In the genomic region with DNA sequence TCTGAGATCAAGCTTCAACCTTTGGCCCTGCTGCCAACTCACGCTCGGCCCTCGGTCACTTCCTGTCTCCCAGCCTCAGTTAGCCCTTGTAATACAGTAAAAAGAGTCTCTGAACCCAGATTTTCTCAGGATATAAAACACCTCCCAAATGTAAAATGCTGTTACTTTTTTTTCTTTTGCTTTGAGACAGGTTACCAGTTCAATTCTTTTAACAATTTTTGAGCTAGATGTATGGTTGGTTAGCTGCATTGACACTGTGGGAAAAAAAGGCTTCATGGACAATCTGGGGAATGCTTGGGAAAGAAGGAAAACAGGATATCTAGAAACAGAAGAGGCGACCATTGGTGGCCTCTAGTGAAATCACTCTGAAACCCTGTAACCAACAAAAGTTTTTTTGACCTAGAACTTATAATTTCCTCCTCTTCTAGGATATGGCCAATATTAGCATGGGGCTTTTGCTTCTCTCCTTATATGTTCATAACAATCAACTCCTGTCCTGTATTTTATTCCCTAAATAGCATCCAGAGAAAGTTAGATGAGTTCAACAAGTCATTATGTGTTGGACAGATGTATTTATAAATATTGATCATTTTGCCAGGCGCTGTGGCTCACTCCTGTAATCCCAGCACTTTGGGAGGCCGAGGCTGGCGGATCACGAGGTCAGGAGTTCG, we compare ENCODE assay signal across 8 cellular contexts. TPM values are rescaled to one million over a fixed set of nuclear protein-coding genes. Genes with fewer than 3 reads are reported as not detected.
DNase-seq lines count a peak whose midpoint lies in the region; ATAC-seq and TF ChIP-seq lines count a peak whose summit lies in the region.

No MANE protein-coding gene starts in this region.

- no peak for TF ChIP-seq RAD21 in Ishikawa (IDR thresholded peaks at IDR 0.05; ENCODE audit: low read depth)

- H3K27ac Mint-ChIP-seq in chondrocyte (ENCODE audit: unreplicated experiment): peak overlapping the region; percentile 98
- H3K27ac Mint-ChIP-seq in naive thymus-derived CD4-positive, alpha-beta T cell: peak overlapping the region in 6 of 9 donors; percentile 76 to 94 (median 92)

- no peak for TF ChIP-seq EP300 in Ishikawa (IDR thresholded peaks at IDR 0.05; ENCODE audit: borderline replicate concordance)

- CTCF ChIA-PET in naive thymus-derived CD4-positive, alpha-beta T cell (lab: Charles Lee): interaction anchor here (1.5 kb wide), 1 partner anchor 11 kb away, joined by 3 read pairs; no protein-coding TSS in a partner anchor

- H3K36me3 ChIP-seq in BLaER1: peaks cover 4% of the 10 kb centered on the region; the same call in 1 of the 2 replicates
- H3K36me3 ChIP-seq in naive thymus-derived CD4-positive, alpha-beta T cell (ENCODE audit: control insufficient read depth in 2 of 3, insufficient read depth in 3 of 3, low read length in 3 of 3): peaks cover 0 to 3% (median 0%) of the 10 kb centered on the region in 3 experiments

- POLR2A ChIA-PET in naive thymus-derived CD4-positive, alpha-beta T cell (lab: Charles Lee): interaction anchor here (1.6 to 3.4 kb wide), 2 partner anchors 18 to 21 kb away, joined by 14 to 35 read pairs; a partner anchor contains a TSS

- no peaks in the 10 kb centered on the region for H3K9me3 ChIP-seq in BLaER1
- no peaks in the 10 kb centered on the region for H3K9me3 ChIP-seq in naive thymus-derived CD4-positive, alpha-beta T cell (ENCODE audit: control insufficient read depth in 2 of 3, low read length in 3 of 3)

- H3K4me1 ChIP-seq in BLaER1: peaks cover 44% of the 10 kb centered on the region
- peaks cover 6 to 16% of the 10 kb centered on the region in 2 donors for H3K4me1 ChIP-seq in naive thymus-derived CD4-positive, alpha-beta T cell (ENCODE audit: control insufficient read depth in 2 of 2, insufficient read depth in 2 of 2, low read length in 2 of 2)

- no peaks in the 10 kb centered on the region for H3K9me3 Mint-ChIP-seq in chondrocyte (ENCODE audit: low read depth)
- H3K9me3 Mint-ChIP-seq in naive thymus-derived CD4-positive, alpha-beta T cell: no peaks in the 10 kb centered on the region

- no peak for TF ChIP-seq CTCF in chondrocyte (IDR thresholded peaks at IDR 0.05)

- H3K36me3 Mint-ChIP-seq in chondrocyte (ENCODE audit: low read depth): no peaks in the 10 kb centered on the region
- H3K36me3 Mint-ChIP-seq in naive thymus-derived CD4-positive, alpha-beta T cell: peaks cover 0 to 10% (median 0%) of the 10 kb centered on the region in 5 donors

- H3K4me1 Mint-ChIP-seq in chondrocyte (ENCODE audit: low read depth): peaks cover 29% of the 10 kb centered on the region
- H3K4me1 Mint-ChIP-seq in naive thymus-derived CD4-positive, alpha-beta T cell: peaks cover 12 to 38% (median 25%) of the 10 kb centered on the region in 7 donors

- H3K4me2 ChIP-seq in BLaER1: peak overlapping the region; percentile 91

- no peaks in the 10 kb centered on the region for H3K27me3 ChIP-seq in BLaER1
- H3K27me3 ChIP-seq in naive thymus-derived CD4-positive, alpha-beta T cell (ENCODE audit: control insufficient read depth in 2 of 2, insufficient read depth in 2 of 2, low read length in 2 of 2): no peaks in the 10 kb centered on the region

- DNase-seq in chondrocyte (ENCODE audit: low spot score) (no peak), iPS-NIHi7 (ENCODE audit: extremely low spot score) (no peak)
- DNase-seq in naive thymus-derived CD4-positive, alpha-beta T cell: peak in 1 of 9 donors; percentile 2
- DNase-seq in activated CD8-positive, alpha-beta memory T cell treated with anti-CD3 and anti-CD28 coated beads, Interleukin-2, amount 50 U/mL, for 48 hours: no peak

- H3K4me3 Mint-ChIP-seq in chondrocyte (ENCODE audit: unreplicated experiment): peak overlapping the region; percentile 93
- peak overlapping the region in 6 of 10 donors; percentile 90 to 94 (median 92) for H3K4me3 Mint-ChIP-seq in naive thymus-derived CD4-positive, alpha-beta T cell

- H3K9ac ChIP-seq in BLaER1: peak overlapping the region; percentile 95

- intact Hi-C loops in naive thymus-derived CD4-positive, alpha-beta T cell (cut with micrococcal nuclease): loop anchor here (1.0 to 5.0 kb wide), 7 partner anchors 21 to 1993 kb away; a partner anchor contains a TSS

- H3K27me3 Mint-ChIP-seq in chondrocyte (ENCODE audit: low read depth): no peaks in the 10 kb centered on the region
- no peaks in the 10 kb centered on the region for H3K27me3 Mint-ChIP-seq in naive thymus-derived CD4-positive, alpha-beta T cell

- H4K20me1 ChIP-seq in BLaER1: peaks cover 51% of the 10 kb centered on the region

- H3K27ac ChIP-seq in BLaER1: peak overlapping the region; percentile 95
- peak overlapping the region; percentile 92 for H3K27ac ChIP-seq in naive thymus-derived CD4-positive, alpha-beta T cell (ENCODE audit: low read depth, low read length)

- peak overlapping the region; percentile 93 for H3K4me3 ChIP-seq in BLaER1
- H3K4me3 ChIP-seq in naive thymus-derived CD4-positive, alpha-beta T cell (ENCODE audit: low read length): peak overlapping the region; percentile 87

- ATAC-seq in naive thymus-derived CD4-positive, alpha-beta T cell: no peak
- no peak for ATAC-seq in GM18519 (IDR thresholded peaks at IDR 0.05; ENCODE audit: low FRiP score, unreplicated experiment)
- ATAC-seq in HG03095 (IDR thresholded peaks at IDR 0.05; ENCODE audit: unreplicated experiment): no peak

TF ChIP-seq in Ishikawa, 13 proteins besides CTCF, POLR2A, EP300 and RAD21:
- TF ChIP-seq FOXM1 (IDR thresholded peaks at IDR 0.05; ENCODE audit: borderline replicate concordance, low read depth) (no peak), NFIC (IDR thresholded peaks at IDR 0.05) (no peak), CEBPB (IDR thresholded peaks at IDR 0.05) (no peak), YY1 (IDR thresholded peaks at IDR 0.05; ENCODE audit: low read depth) (0 out of 2 replicates have a peak, but pooled peaks have one; percentile 3), TCF12 (IDR thresholded peaks at IDR 0.05; ENCODE audit: low read depth) (no peak), CREB1 (IDR thresholded peaks at IDR 0.05; ENCODE audit: low read depth) (no peak), ZBTB7A (IDR thresholded peaks at IDR 0.05; ENCODE audit: low read depth) (no peak), TEAD4 (IDR thresholded peaks at IDR 0.05) (no peak), EGR1 (IDR thresholded peaks at IDR 0.05) (no peak), TAF1 (IDR thresholded peaks at IDR 0.05; ENCODE audit: low read depth) (no peak)
- TF ChIP-seq, protein P1, sequence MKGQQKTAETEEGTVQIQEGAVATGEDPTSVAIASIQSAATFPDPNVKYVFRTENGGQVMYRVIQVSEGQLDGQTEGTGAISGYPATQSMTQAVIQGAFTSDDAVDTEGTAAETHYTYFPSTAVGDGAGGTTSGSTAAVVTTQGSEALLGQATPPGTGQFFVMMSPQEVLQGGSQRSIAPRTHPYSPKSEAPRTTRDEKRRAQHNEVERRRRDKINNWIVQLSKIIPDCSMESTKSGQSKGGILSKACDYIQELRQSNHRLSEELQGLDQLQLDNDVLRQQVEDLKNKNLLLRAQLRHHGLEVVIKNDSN (IDR thresholded peaks at IDR 0.05): no peak
- TF ChIP-seq, protein P2, sequence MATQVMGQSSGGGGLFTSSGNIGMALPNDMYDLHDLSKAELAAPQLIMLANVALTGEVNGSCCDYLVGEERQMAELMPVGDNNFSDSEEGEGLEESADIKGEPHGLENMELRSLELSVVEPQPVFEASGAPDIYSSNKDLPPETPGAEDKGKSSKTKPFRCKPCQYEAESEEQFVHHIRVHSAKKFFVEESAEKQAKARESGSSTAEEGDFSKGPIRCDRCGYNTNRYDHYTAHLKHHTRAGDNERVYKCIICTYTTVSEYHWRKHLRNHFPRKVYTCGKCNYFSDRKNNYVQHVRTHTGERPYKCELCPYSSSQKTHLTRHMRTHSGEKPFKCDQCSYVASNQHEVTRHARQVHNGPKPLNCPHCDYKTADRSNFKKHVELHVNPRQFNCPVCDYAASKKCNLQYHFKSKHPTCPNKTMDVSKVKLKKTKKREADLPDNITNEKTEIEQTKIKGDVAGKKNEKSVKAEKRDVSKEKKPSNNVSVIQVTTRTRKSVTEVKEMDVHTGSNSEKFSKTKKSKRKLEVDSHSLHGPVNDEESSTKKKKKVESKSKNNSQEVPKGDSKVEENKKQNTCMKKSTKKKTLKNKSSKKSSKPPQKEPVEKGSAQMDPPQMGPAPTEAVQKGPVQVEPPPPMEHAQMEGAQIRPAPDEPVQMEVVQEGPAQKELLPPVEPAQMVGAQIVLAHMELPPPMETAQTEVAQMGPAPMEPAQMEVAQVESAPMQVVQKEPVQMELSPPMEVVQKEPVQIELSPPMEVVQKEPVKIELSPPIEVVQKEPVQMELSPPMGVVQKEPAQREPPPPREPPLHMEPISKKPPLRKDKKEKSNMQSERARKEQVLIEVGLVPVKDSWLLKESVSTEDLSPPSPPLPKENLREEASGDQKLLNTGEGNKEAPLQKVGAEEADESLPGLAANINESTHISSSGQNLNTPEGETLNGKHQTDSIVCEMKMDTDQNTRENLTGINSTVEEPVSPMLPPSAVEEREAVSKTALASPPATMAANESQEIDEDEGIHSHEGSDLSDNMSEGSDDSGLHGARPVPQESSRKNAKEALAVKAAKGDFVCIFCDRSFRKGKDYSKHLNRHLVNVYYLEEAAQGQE (IDR thresholded peaks at IDR 0.05; ENCODE audit: low read depth): no peak
- TF ChIP-seq, protein P3, sequence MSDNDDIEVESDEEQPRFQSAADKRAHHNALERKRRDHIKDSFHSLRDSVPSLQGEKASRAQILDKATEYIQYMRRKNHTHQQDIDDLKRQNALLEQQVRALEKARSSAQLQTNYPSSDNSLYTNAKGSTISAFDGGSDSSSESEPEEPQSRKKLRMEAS (IDR thresholded peaks at IDR 0.05): 0 out of 2 replicates have a peak, but pooled peaks have one; percentile 2

RNA-seq across cellular contexts. Expression of a gene that starts 1.3 kb away (rescaled TPM):
- total RNA-seq in chondrocyte: 135 to 142 TPM (median 136 TPM) in 3 replicates
- total RNA-seq in naive thymus-derived CD4-positive, alpha-beta T cell: 100 to 1,000 TPM in 3 of 5 experiments, 10 to 100 TPM in 2; 83.2 to 141 (median 106) TPM
- polyA plus RNA-seq in naive thymus-derived CD4-positive, alpha-beta T cell: 100 to 1,000 TPM; 147 to 159 TPM

RNA-seq across cellular contexts. Expression of a gene that starts 21.0 kb away (rescaled TPM):
- 5.0 to 6.9 TPM (median 5.2 TPM) in 3 replicates for total RNA-seq in chondrocyte
- total RNA-seq in naive thymus-derived CD4-positive, alpha-beta T cell: 10 to 100 TPM in 1 of 5 experiments, 1 to 10 TPM in 4; 1.3 to 28.5 (median 1.9) TPM
- polyA plus RNA-seq in naive thymus-derived CD4-positive, alpha-beta T cell: under 1 TPM; 0.47 to 0.69 TPM
